Comparison of ENCODE assay signal across 8 cellular contexts in the genomic region with DNA sequence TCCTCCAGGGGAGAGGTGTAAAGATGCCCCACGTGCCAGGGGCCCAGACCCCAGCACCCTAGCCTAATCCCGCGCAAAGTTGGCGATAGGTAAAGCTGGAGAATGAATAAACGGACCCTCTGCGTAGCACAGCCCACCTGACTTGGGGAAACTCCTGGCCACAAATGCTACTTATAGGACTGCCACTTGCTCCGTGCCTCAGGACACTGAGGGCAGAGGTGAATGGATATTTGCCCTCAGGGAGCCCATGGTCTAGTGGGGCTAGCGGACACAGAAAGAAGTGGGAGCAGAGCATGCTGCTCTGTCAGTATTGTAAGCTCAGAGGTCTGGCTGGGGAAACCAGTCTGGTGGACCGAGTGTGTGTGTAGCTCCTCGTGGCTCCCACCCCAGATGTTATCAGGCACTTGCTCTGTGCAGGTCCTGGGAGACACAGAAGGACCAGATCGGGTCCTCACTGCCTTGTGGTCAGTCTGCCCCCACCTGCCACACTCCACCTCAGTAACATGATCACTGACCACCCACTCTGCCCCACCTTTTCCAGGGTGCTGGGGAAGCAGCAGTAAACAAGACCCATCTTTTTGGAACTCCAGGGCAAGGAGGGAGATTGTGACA. TPM values are rescaled to one million over a fixed set of nuclear protein-coding genes. Genes with fewer than 3 reads are reported as not detected.
DNase-seq lines count a peak whose midpoint lies in the region; ATAC-seq and TF ChIP-seq lines count a peak whose summit lies in the region.

No MANE protein-coding gene starts in this region.

- H3K4me1 Mint-ChIP-seq in CD4-positive, alpha-beta T cell (ENCODE audit: low read depth): peaks cover 55% of the 10 kb centered on the region

- H3K36me3 Mint-ChIP-seq in CD4-positive, alpha-beta T cell (ENCODE audit: low read depth): peaks cover 52% of the 10 kb centered on the region

- H3K27me3 ChIP-seq in CD4-positive, alpha-beta T cell (ENCODE audit: control insufficient read depth, insufficient read depth, low read length): no peaks in the 10 kb centered on the region
- H3K27me3 ChIP-seq in HUES64 (ENCODE audit: insufficient read depth, low read length): no peaks in the 10 kb centered on the region

- intact Hi-C loops in CD4-positive, alpha-beta T cell (cut with DNase I, micrococcal nuclease): loop anchor here in 1 of 2 experiments (1.0 kb wide), 1 partner anchor 27 kb away; no protein-coding TSS in a partner anchor

- H3K9ac ChIP-seq in HUES64 (ENCODE audit: low read depth, low read length): peak overlapping the region; percentile 96

- H3K27me3 Mint-ChIP-seq in CD4-positive, alpha-beta T cell: no peaks in the 10 kb centered on the region

- peak in 1 of 10 experiments; percentile 34 for DNase-seq in CD4-positive, alpha-beta T cell
- peak; percentile 54 to 77 for DNase-seq in T47D (ENCODE audit: low read depth in 1 of 2, low spot score in 1 of 2)
- no peak for DNase-seq in stimulated activated CD8-positive, alpha-beta memory T cell treated with anti-CD3 and anti-CD28 coated beads, Interleukin-4, amount 100 ng/mL, for 48 hours
- no peak for DNase-seq in middle frontal gyrus (ENCODE audit: extremely low spot score, low spot score)
- no peak for DNase-seq in DMS79 treated with DMSO at 0.1 percent for 48 hours (lab: John Stamatoyannopoulos, UW)
- DNase-seq in NCI-H128 (lab: John Stamatoyannopoulos, UW; ENCODE audit: unreplicated experiment): no peak

- TF ChIP-seq CTCF in CD4-positive, alpha-beta T cell (IDR thresholded peaks at IDR 0.05): no peak

- H3K36me3 ChIP-seq in HUES64 (ENCODE audit: insufficient read depth, low read length) (peaks cover 13% of the 10 kb centered on the region), mesodermal cell (ENCODE audit: control insufficient read depth, insufficient read depth, low read length) (peaks cover 25% of the 10 kb centered on the region)

- POLR2A ChIA-PET in CD4-positive, alpha-beta T cell (lab: Charles Lee): interaction anchor here (0.8 to 12.6 kb wide), 14 partner anchors 9 to 892 kb away, joined by 3 to 661 read pairs (median 12); a partner anchor contains a TSS

- ATAC-seq in CD4-positive, alpha-beta T cell (ENCODE audit: poor library complexity): no peak

- CTCF ChIA-PET in CD4-positive, alpha-beta T cell (lab: Charles Lee): interaction anchor here (1.8 to 9.3 kb wide), 5 partner anchors 18 to 118 kb away, joined by 3 to 82 read pairs (median 11); no protein-coding TSS in a partner anchor

- WGBS in HUES64: 27% methylated on average over 11 of the region's 11 CpGs
- WGBS in mesodermal cell (ENCODE audit: insufficient coverage in 2 of 2), 2 experiments: 33 to 36% methylated on average over 10 to 11 of the region's 11 CpGs

- peak overlapping the region; percentile 95 for H3K4me3 Mint-ChIP-seq in CD4-positive, alpha-beta T cell

- peak overlapping the region; percentile 92 for H3K27ac ChIP-seq in CD4-positive, alpha-beta T cell (ENCODE audit: low read depth, low read length)
- H3K27ac ChIP-seq in HUES64 (ENCODE audit: low read depth, low read length) (peak overlapping the region; percentile 85), mesodermal cell (ENCODE audit: low read depth, low read length, severe bottlenecking) (no peak overlapping the region)

- in situ Hi-C loops in T47D (cut with HindIII; ENCODE audit: low pct_unique_long_range_greater_than_20kb, low sequenced_read_pairs): no loop called here

- H3K4me1 ChIP-seq in HUES64 (ENCODE audit: insufficient read depth, low read length): peaks cover 15% of the 10 kb centered on the region
- H3K4me1 ChIP-seq in mesodermal cell (ENCODE audit: control insufficient read depth, insufficient read depth, low read length, poor library complexity, severe bottlenecking): peaks cover 17% of the 10 kb centered on the region

- no peaks in the 10 kb centered on the region for H3K9me3 ChIP-seq in CD4-positive, alpha-beta T cell (ENCODE audit: control insufficient read depth, low read length)
- H3K9me3 ChIP-seq in HUES64 (ENCODE audit: insufficient read depth, low read depth, low read length): no peaks in the 10 kb centered on the region
- no peaks in the 10 kb centered on the region for H3K9me3 ChIP-seq in mesodermal cell (ENCODE audit: control insufficient read depth, low read length)

- no peaks in the 10 kb centered on the region for H3K9me3 Mint-ChIP-seq in CD4-positive, alpha-beta T cell

- H3K27ac Mint-ChIP-seq in CD4-positive, alpha-beta T cell: peak overlapping the region; percentile 96

- H3K4me3 ChIP-seq in HUES64 (ENCODE audit: low read length): peak overlapping the region; percentile 87
- peak overlapping the region; percentile 76 for H3K4me3 ChIP-seq in mesodermal cell (ENCODE audit: extremely low read depth, insufficient read depth, low read length, poor library complexity, severe bottlenecking)

RNA-seq across cellular contexts. Expression of a gene that starts 0.8 kb away (rescaled TPM):
- 100 to 1,000 TPM; 186 to 192 TPM for total RNA-seq in CD4-positive, alpha-beta T cell
- 25.2 TPM for polyA plus RNA-seq in HUES64 (2013, experiment 1 of 2)
- polyA plus RNA-seq in HUES64 (2013, experiment 2 of 2): 29.3 TPM
- polyA plus RNA-seq in mesodermal cell (2013, experiment 1 of 2): 29.2 TPM
- polyA plus RNA-seq in mesodermal cell (2013, experiment 2 of 2): 26.2 TPM

RNA-seq across cellular contexts. Expression of a gene that starts 18.0 kb away (rescaled TPM):
- total RNA-seq in CD4-positive, alpha-beta T cell: under 1 TPM; 0.20 to 0.60 TPM
- polyA plus RNA-seq in HUES64 (2013, experiment 1 of 2): 0.60 TPM
- polyA plus RNA-seq in HUES64 (2013, experiment 2 of 2): 1.4 TPM
- polyA plus RNA-seq in mesodermal cell (2013, experiment 1 of 2): 2.1 TPM
- polyA plus RNA-seq in mesodermal cell (2013, experiment 2 of 2): 0.76 TPM

RNA-seq across cellular contexts. Expression of a gene that starts 19.3 kb away (rescaled TPM):
- 10 to 100 TPM; 23.3 to 23.5 TPM for total RNA-seq in CD4-positive, alpha-beta T cell
- polyA plus RNA-seq in HUES64 (2013, experiment 1 of 2): 5.5 TPM
- polyA plus RNA-seq in HUES64 (2013, experiment 2 of 2): 7.7 TPM
- 8.4 TPM for polyA plus RNA-seq in mesodermal cell (2013, experiment 1 of 2)
- 5.4 TPM for polyA plus RNA-seq in mesodermal cell (2013, experiment 2 of 2)

RNA-seq across cellular contexts. Expression of a gene that starts 26.9 kb away (rescaled TPM):
- total RNA-seq in CD4-positive, alpha-beta T cell: not detected
- not detected for polyA plus RNA-seq in HUES64 (2013, experiment 1 of 2)
- polyA plus RNA-seq in HUES64 (2013, experiment 2 of 2): not detected
- polyA plus RNA-seq in mesodermal cell (2013, experiment 1 of 2): not detected
- not detected for polyA plus RNA-seq in mesodermal cell (2013, experiment 2 of 2)

RNA-seq across cellular contexts. Expression of a gene that starts 43.1 kb away (rescaled TPM):
- not detected for total RNA-seq in CD4-positive, alpha-beta T cell
- polyA plus RNA-seq in HUES64 (2013, experiment 1 of 2): not detected
- polyA plus RNA-seq in HUES64 (2013, experiment 2 of 2): not detected
- not detected for polyA plus RNA-seq in mesodermal cell (2013, experiment 1 of 2)
- not detected for polyA plus RNA-seq in mesodermal cell (2013, experiment 2 of 2)

Comparison
In these comparisons a context has a peak if more than half of its experiments do, and no peak if none do; other contexts are left out.
1. DNase-seq: peak in T47D (2 of 2); none in stimulated activated CD8-positive, alpha-beta memory T cell treated with anti-CD3 and anti-CD28 coated beads, Interleukin-4, amount 100 ng/mL, for 48 hours (single experiment), middle frontal gyrus (single experiment), DMS79 treated with DMSO at 0.1 percent for 48 hours (single experiment) and NCI-H128 (single experiment).